8 cellular contexts compared by ENCODE assay signal in genomic region chr10:27099448-27099847, GRCh38. TPM values are rescaled to one million over a fixed set of nuclear protein-coding genes. Genes with fewer than 3 reads are reported as not detected.
A peak's percentile ranks its signal among the peaks of the same experiment; 100 is the strongest.
DNase-seq lines count a peak whose midpoint lies in the region; ATAC-seq and TF ChIP-seq lines count a peak whose summit lies in the region.

No MANE protein-coding gene starts in this region.

- intact Hi-C loops in Calu3 (cut with micrococcal nuclease; ENCODE audit: unreplicated experiment), result no loop called here
- intact Hi-C loops in Panc1 (cut with micrococcal nuclease; ENCODE audit: unreplicated experiment), result no loop called here

- H3K27me3 Mint-ChIP-seq in Calu3 (ENCODE audit: unreplicated experiment), result no peaks in the 10 kb centered on the region

- H3K4me3 ChIP-seq in Panc1 (ENCODE audit: low read depth in 2 of 2, low read length in 2 of 2) (peak overlapping the region; percentile 71 to 83), epithelial cell of proximal tubule (ENCODE audit: low read depth, low read length) (peak overlapping the region; percentile 95), parathyroid adenoma (ENCODE audit: low read depth, low read length) (peak overlapping the region; percentile 91)

- H3K4me1 Mint-ChIP-seq in Calu3 (ENCODE audit: low read depth, unreplicated experiment), result peaks cover 13% of the 10 kb centered on the region

- peaks cover 4% of the 10 kb centered on the region; the same call in 1 of the 2 replicates for H3K36me3 ChIP-seq in Panc1 (ENCODE audit: control insufficient read depth, insufficient read depth, low read length)
- H3K36me3 ChIP-seq in parathyroid adenoma (ENCODE audit: control insufficient read depth, insufficient read depth, low read length), result no peaks in the 10 kb centered on the region

- in situ Hi-C loops in Panc1 (cut with HindIII; ENCODE audit: low pct_unique_long_range_greater_than_20kb, low sequenced_read_pairs), result no loop called here

- BruUV-seq in Calu3 (replicated peaks; lab: Mats Ljungman, UMichigan) (TSS peak; percentile 11), Panc1 (replicated peaks; lab: Mats Ljungman, UMichigan) (no TSS peak)

- POLR2A ChIA-PET in Panc1 (lab: Charles Lee), result no interaction called here

- peak overlapping the region; percentile 76 for H2AFZ ChIP-seq in parathyroid adenoma

- TF ChIP-seq CTCF in Calu3 (IDR thresholded peaks at IDR 0.05; ENCODE audit: unreplicated experiment) (no peak), Panc1 (IDR thresholded peaks at IDR 0.05) (no peak), epithelial cell of proximal tubule (conservative IDR thresholded peaks at IDR 0.05; ENCODE audit: low read depth, low read length) (no peak), parathyroid adenoma (IDR thresholded peaks at IDR 0.05) (no peak)

- no peaks in the 10 kb centered on the region for H3K9me3 ChIP-seq in Panc1 (ENCODE audit: control insufficient read depth, insufficient read depth, low read depth, low read length)
- H3K9me3 ChIP-seq in parathyroid adenoma (ENCODE audit: control insufficient read depth, low read length), result no peaks in the 10 kb centered on the region

- H3K27ac Mint-ChIP-seq in Calu3 (ENCODE audit: unreplicated experiment), result peak overlapping the region; percentile 87

- H3K9me3 Mint-ChIP-seq in Calu3 (ENCODE audit: low read depth, unreplicated experiment), result no peaks in the 10 kb centered on the region

- CTCF ChIA-PET in Calu3 (lab: Charles Lee) (no interaction called here), Panc1 (lab: Charles Lee) (no interaction called here)

- ATAC-seq in Panc1, result no peak

- H3K27ac ChIP-seq in Panc1 (ENCODE audit: low read length), result peak overlapping the region; percentile 87
- peak overlapping the region; percentile 87 for H3K27ac ChIP-seq in parathyroid adenoma

- H3K4me1 ChIP-seq in Panc1 (ENCODE audit: control insufficient read depth, insufficient read depth, low read length), result no peaks in the 10 kb centered on the region
- H3K4me1 ChIP-seq in parathyroid adenoma, result no peaks in the 10 kb centered on the region

- peaks cover 11% of the 10 kb centered on the region for H3K79me2 ChIP-seq in parathyroid adenoma

- peaks cover 25% of the 10 kb centered on the region for H3K36me3 Mint-ChIP-seq in Calu3 (ENCODE audit: insufficient read depth, unreplicated experiment)

- no peak for DNase-seq in Calu3
- no peak for DNase-seq in Panc1 (ENCODE audit: low read depth, low spot score)
- no peak for DNase-seq in epithelial cell of proximal tubule (ENCODE audit: low read depth)
- DNase-seq in anterior cingulate cortex (lab: John Stamatoyannopoulos, UW), result no peak
- DNase-seq in kidney tubule cell (ENCODE audit: low spot score), result no peak
- DNase-seq in MV-4-11 (lab: John Stamatoyannopoulos, UW), result no peak
- no peak for DNase-seq in amygdala (lab: John Stamatoyannopoulos, UW)

- H3K9ac ChIP-seq in parathyroid adenoma, result no peak overlapping the region

- H3K4me3 Mint-ChIP-seq in Calu3 (ENCODE audit: low read depth, unreplicated experiment), result peak overlapping the region; percentile 83

- H3K27me3 ChIP-seq in Panc1 (ENCODE audit: control insufficient read depth, insufficient read depth, low read length) (no peaks in the 10 kb centered on the region), parathyroid adenoma (ENCODE audit: control insufficient read depth, insufficient read depth, low read length) (no peaks in the 10 kb centered on the region)

- peak overlapping the region; percentile 78 for H3K4me2 ChIP-seq in parathyroid adenoma (ENCODE audit: low read length)

RNA-seq across cellular contexts. Expression of gene ANKRD26, which starts 0.8 kb away (rescaled TPM):
- 9.0 and 10.2 TPM in 2 replicates for total RNA-seq in Calu3 (2022)
- 6.9 TPM for total RNA-seq in Panc1 (2021; ENCODE audit: unreplicated experiment)
- 3.5 TPM for polyA plus RNA-seq in Panc1 (2012; ENCODE audit: insufficient read length)
- 3.5 and 4.7 TPM in 2 replicates for total RNA-seq in epithelial cell of proximal tubule

RNA-seq across cellular contexts. Expression of gene YME1L1, which starts 54.7 kb away (rescaled TPM):
- total RNA-seq in Calu3 (2022), result 97.5 and 106 TPM in 2 replicates
- total RNA-seq in Panc1 (2021; ENCODE audit: unreplicated experiment), result 87.9 TPM
- 50.8 TPM for polyA plus RNA-seq in Panc1 (2012; ENCODE audit: insufficient read length)
- 65.8 and 80.6 TPM in 2 replicates for total RNA-seq in epithelial cell of proximal tubule

RNA-seq across cellular contexts. Expression of gene MASTL, which starts 55.7 kb away (rescaled TPM):
- total RNA-seq in Calu3 (2022) (30.2 and 31.8 TPM in 2 replicates), Panc1 (2021; ENCODE audit: unreplicated experiment) (12.3 TPM), epithelial cell of proximal tubule (28.9 and 34.5 TPM in 2 replicates)
- 4.1 TPM for polyA plus RNA-seq in Panc1 (2012; ENCODE audit: insufficient read length)
